25 cellular contexts compared by ENCODE assay signal in genomic region chr1:6090996-6091822, GRCh38.
"Had no signal": no experiment of that assay in that cellular context is flagged by ENCODE, and none has a peak within 500 bp of the region (broad histone marks: within the 10 kb centered on the region; RNA-seq: fewer than 3 reads in every experiment).

No MANE protein-coding gene starts in this region.

- H3K36me3 ChIP-seq: ascending aorta, MG63 had no signal

- H3K9ac ChIP-seq: KMS-11 had no signal

- H3K9me3 Mint-ChIP-seq: activated CD4-positive, alpha-beta T cell treated with anti-CD3 and anti-CD28 coated beads, Interleukin-2, amount 10 ng/mL, durations not matched to agents 24 days and 14 days; activated naive CD4-positive, alpha-beta T cell treated with anti-CD3 and anti-CD28 coated beads, Interleukin-2, amount 50 U/mL, for 72 hours; activated naive CD8-positive, alpha-beta T cell treated with anti-CD3 and anti-CD28 coated beads, Interleukin-2, amount 50 U/mL, for 24 hours; activated T-helper 2 cell treated with anti-CD3 and anti-CD28 coated beads, Interferon-gamma antibody, Interleukin-2, Interleukin-4, amounts not matched to agents 10 μg/mL and 5 μg/mL and 100 μg/mL, durations not matched to agents 14 hours and 24 hours and 36 hours had no signal

- H3K4me3 ChIP-seq: ascending aorta, body of pancreas, MG63 had no signal

- H3K9me3 ChIP-seq: ascending aorta, body of pancreas, MG63 had no signal

- H3K36me3 Mint-ChIP-seq: activated naive CD4-positive, alpha-beta T cell treated with anti-CD3 and anti-CD28 coated beads, Interleukin-2, amount 50 U/mL, for 72 hours had no signal

- ATAC-seq: activated CD8-positive, alpha-beta memory T cell treated with anti-CD3 and anti-CD28 coated beads, Interleukin-2, amount 10 ng/mL, durations not matched to agents 7 days and 5 days; activated naive CD4-positive, alpha-beta T cell treated with anti-CD3 and anti-CD28 coated beads, Interleukin-2, amount 50 U/mL, for 72 hours; activated naive CD8-positive, alpha-beta T cell treated with anti-CD3 and anti-CD28 coated beads, Interleukin-2, amount 50 U/mL, for 24 hours; body of pancreas; Panc1 had no signal

- H3K4me1 Mint-ChIP-seq: activated CD4-positive, alpha-beta T cell treated with anti-CD3 and anti-CD28 coated beads, Interleukin-2, amount 10 ng/mL, durations not matched to agents 24 days and 14 days; activated CD8-positive, alpha-beta memory T cell treated with anti-CD3 and anti-CD28 coated beads, Interleukin-2, amount 10 ng/mL, durations not matched to agents 7 days and 5 days had no signal

- H3K27me3 ChIP-seq: ascending aorta, body of pancreas, MG63 had no signal

- H3K4me3 Mint-ChIP-seq: activated CD4-positive, alpha-beta T cell treated with anti-CD3 and anti-CD28 coated beads, Interleukin-2, amount 10 ng/mL, durations not matched to agents 24 days and 14 days; activated CD8-positive, alpha-beta memory T cell treated with anti-CD3 and anti-CD28 coated beads, Interleukin-2, amount 10 ng/mL, durations not matched to agents 7 days and 5 days; activated naive CD8-positive, alpha-beta T cell treated with anti-CD3 and anti-CD28 coated beads, Interleukin-2, amount 50 U/mL, for 24 hours had no signal

- H3K4me2 ChIP-seq: KMS-11 had no signal

- H3K27me3 Mint-ChIP-seq: activated CD4-positive, alpha-beta T cell treated with anti-CD3 and anti-CD28 coated beads, Interleukin-2, amount 10 ng/mL, durations not matched to agents 24 days and 14 days; activated CD8-positive, alpha-beta memory T cell treated with anti-CD3 and anti-CD28 coated beads, Interleukin-2, amount 10 ng/mL, durations not matched to agents 7 days and 5 days; activated naive CD8-positive, alpha-beta T cell treated with anti-CD3 and anti-CD28 coated beads, Interleukin-2, amount 50 U/mL, for 24 hours had no signal

- H3K4me1 ChIP-seq: ascending aorta, body of pancreas had no signal

- H3K27ac ChIP-seq: ascending aorta, body of pancreas, KMS-11 had no signal

- DNase-seq: activated CD4-positive, alpha-beta T cell treated with anti-CD3 and anti-CD28 coated beads, Interleukin-2, amount 10 ng/mL, durations not matched to agents 24 days and 14 days; activated CD4-positive, alpha-beta T cell treated with anti-CD3 and anti-CD28 coated beads, Interleukin-2, amount 50 U/mL, for 48 hours; activated CD4-positive, CD25-positive, alpha-beta regulatory T cell treated with anti-CD3 and anti-CD28 coated beads, Interleukin-2, amount 50 U/mL, for 72 hours; activated CD8-positive, alpha-beta memory T cell treated with anti-CD3 and anti-CD28 coated beads, Interleukin-2, amount 10 ng/mL, durations not matched to agents 7 days and 5 days; activated naive CD8-positive, alpha-beta T cell treated with anti-CD3 and anti-CD28 coated beads, Interleukin-2, amount 50 U/mL, for 24 hours; activated T-cell treated with anti-CD3 and anti-CD28 coated beads, Interleukin-2, amount 50 U/mL, for 48 hours; amniotic stem cell; body of pancreas; central memory CD4-positive, alpha-beta T cell; MG63; MV-4-11; NCI-H1105; NCI-H1436 treated with DMSO at 0.1 percent for 48 hours; NCI-H187 treated with DMSO at 0.1 percent for 48 hours; NCI-H2081 treated with DMSO at 0.1 percent for 48 hours; NCI-H226; NCI-H526; NCI-H82; RPMI8226; SHP77 had no signal

- H3K27ac Mint-ChIP-seq: activated CD4-positive, alpha-beta T cell treated with anti-CD3 and anti-CD28 coated beads, Interleukin-2, amount 10 ng/mL, durations not matched to agents 24 days and 14 days; activated CD8-positive, alpha-beta memory T cell treated with anti-CD3 and anti-CD28 coated beads, Interleukin-2, amount 10 ng/mL, durations not matched to agents 7 days and 5 days; activated naive CD8-positive, alpha-beta T cell treated with anti-CD3 and anti-CD28 coated beads, Interleukin-2, amount 50 U/mL, for 24 hours; activated T-helper 2 cell treated with anti-CD3 and anti-CD28 coated beads, Interferon-gamma antibody, Interleukin-2, Interleukin-4, amounts not matched to agents 10 μg/mL and 5 μg/mL and 100 μg/mL, durations not matched to agents 14 hours and 24 hours and 36 hours had no signal
